21 cellular contexts compared by ENCODE assay signal in genomic region chr3:31841515-31841914, GRCh38.
"Had no signal": no experiment of that assay in that cellular context is flagged by ENCODE, and none has a peak within 500 bp of the region (broad histone marks: within the 10 kb centered on the region; RNA-seq: fewer than 3 reads in every experiment).

No MANE protein-coding gene starts in this region.

- H3K79me2 ChIP-seq: parathyroid adenoma had no signal

- H3K27me3 ChIP-seq: esophagus squamous epithelium, right lobe of liver, suprapubic skin, thyroid gland had no signal

- H3K9ac ChIP-seq: parathyroid adenoma had no signal

- H3K4me3 ChIP-seq: esophagus squamous epithelium, psoas muscle, right lobe of liver, suprapubic skin, thyroid gland had no signal

- H3K9me3 ChIP-seq: esophagus squamous epithelium, psoas muscle, right lobe of liver, suprapubic skin, thyroid gland had no signal

- H3K4me3 Mint-ChIP-seq: dendritic cell treated with granulocyte-macrophage colony-stimulating factor and Interleukin-4, amounts not matched to agents 40 ng/mL and 50 ng/mL, for 4 days; effector memory CD8-positive, alpha-beta T cell; mesothelial cell of epicardium; natural killer cell treated with Interleukin-12 subunit alpha and Interleukin-12 subunit beta and Interleukin-15 and Interleukin-18, amount 100 ng/mL, for 72 hours; type B pancreatic cell had no signal

- H3K27me3 Mint-ChIP-seq: dendritic cell treated with granulocyte-macrophage colony-stimulating factor and Interleukin-4, amounts not matched to agents 40 ng/mL and 50 ng/mL, for 4 days had no signal

- H3K36me3 ChIP-seq: esophagus squamous epithelium, right lobe of liver, suprapubic skin, thyroid gland had no signal

- FAIRE-seq: colon, urothelium cell line had no signal

- H3K36me3 Mint-ChIP-seq: mesothelial cell of epicardium; natural killer cell treated with Interleukin-12 subunit alpha and Interleukin-12 subunit beta and Interleukin-15 and Interleukin-18, amount 100 ng/mL, for 72 hours had no signal

- H2AFZ ChIP-seq: parathyroid adenoma had no signal

- H3K4me1 ChIP-seq: parathyroid adenoma, psoas muscle, right lobe of liver, suprapubic skin, thyroid gland had no signal

- H3K27ac Mint-ChIP-seq: dendritic cell treated with granulocyte-macrophage colony-stimulating factor and Interleukin-4, amounts not matched to agents 40 ng/mL and 50 ng/mL, for 4 days; effector memory CD8-positive, alpha-beta T cell; mesothelial cell of epicardium; natural killer cell treated with Interleukin-12 subunit alpha and Interleukin-12 subunit beta and Interleukin-15 and Interleukin-18, amount 100 ng/mL, for 72 hours; type B pancreatic cell had no signal

- H3K27ac ChIP-seq: esophagus squamous epithelium, parathyroid adenoma, psoas muscle, right lobe of liver, suprapubic skin, thyroid gland had no signal

- ATAC-seq: effector memory CD8-positive, alpha-beta T cell; natural killer cell treated with Interleukin-12 subunit alpha and Interleukin-12 subunit beta and Interleukin-15 and Interleukin-18, amount 100 ng/mL, for 72 hours; psoas muscle; right lobe of liver; stimulated activated naive CD8-positive, alpha-beta T cell treated with anti-CD3 and anti-CD28 coated beads, Interleukin-15, Interleukin-2, amounts not matched to agents 100 U/mL and 50 U/mL, for 24 hours had no signal

- H3K9me3 Mint-ChIP-seq: dendritic cell treated with granulocyte-macrophage colony-stimulating factor and Interleukin-4, amounts not matched to agents 40 ng/mL and 50 ng/mL, for 4 days; effector memory CD8-positive, alpha-beta T cell; mesothelial cell of epicardium; natural killer cell treated with Interleukin-12 subunit alpha and Interleukin-12 subunit beta and Interleukin-15 and Interleukin-18, amount 100 ng/mL, for 72 hours; type B pancreatic cell had no signal

- DNase-seq: cerebellar nuclear complex; effector memory CD8-positive, alpha-beta T cell; esophagus squamous epithelium; foreskin fibroblast; head of caudate nucleus; hippocampal formation; kidney glomerular epithelial cell; occipital lobe; psoas muscle; retina; right lobe of liver; stimulated activated naive CD8-positive, alpha-beta T cell treated with anti-CD3 and anti-CD28 coated beads, Interleukin-15, Interleukin-2, amounts not matched to agents 100 U/mL and 50 U/mL, for 24 hours; thyroid gland had no signal
